In the genomic region with DNA sequence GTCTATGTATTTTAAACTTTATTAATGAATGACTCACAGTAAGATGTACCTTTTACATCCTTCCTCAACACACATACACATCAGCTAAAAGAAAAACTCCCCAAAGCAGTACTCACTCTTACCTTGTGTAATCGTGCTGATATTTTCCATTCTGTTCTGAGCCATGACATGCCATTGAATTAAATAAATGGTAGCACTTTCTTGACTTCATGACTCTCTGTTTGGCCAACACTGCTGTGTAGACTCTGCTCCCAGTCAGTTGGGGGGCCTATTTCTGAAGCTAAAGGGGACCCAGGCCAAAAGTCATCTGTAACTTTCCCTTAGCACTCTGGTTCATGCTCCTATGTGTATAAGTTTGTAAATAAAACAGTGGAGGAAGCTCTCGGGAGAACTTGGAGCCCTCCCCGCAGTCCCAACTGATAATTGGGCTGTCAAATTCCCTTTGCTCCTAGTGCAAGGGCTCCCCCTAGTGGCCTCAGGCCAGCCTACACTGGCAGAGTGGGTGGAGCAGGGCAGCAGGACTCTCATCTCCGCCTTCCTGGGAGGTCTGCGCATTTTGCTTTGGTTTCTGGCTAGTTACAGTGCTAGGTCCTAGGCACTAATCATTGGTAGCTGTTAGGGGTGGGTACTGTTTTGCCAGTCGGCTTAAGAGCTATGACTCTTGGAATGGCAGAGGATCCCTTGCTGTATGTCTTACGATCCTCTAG, we compare ENCODE assay signal across 1 cellular context.
A peak's percentile ranks its signal among the peaks of the same experiment; 100 is the strongest.
TF ChIP-seq lines count a peak whose summit lies in the region.

No MANE protein-coding gene starts in this region.

TF ChIP-seq in HepG2, 621 proteins besides CTCF, POLR2A, EP300 and RAD21 (continued from another document and continues in another):
- TF ChIP-seq, protein P1, sequence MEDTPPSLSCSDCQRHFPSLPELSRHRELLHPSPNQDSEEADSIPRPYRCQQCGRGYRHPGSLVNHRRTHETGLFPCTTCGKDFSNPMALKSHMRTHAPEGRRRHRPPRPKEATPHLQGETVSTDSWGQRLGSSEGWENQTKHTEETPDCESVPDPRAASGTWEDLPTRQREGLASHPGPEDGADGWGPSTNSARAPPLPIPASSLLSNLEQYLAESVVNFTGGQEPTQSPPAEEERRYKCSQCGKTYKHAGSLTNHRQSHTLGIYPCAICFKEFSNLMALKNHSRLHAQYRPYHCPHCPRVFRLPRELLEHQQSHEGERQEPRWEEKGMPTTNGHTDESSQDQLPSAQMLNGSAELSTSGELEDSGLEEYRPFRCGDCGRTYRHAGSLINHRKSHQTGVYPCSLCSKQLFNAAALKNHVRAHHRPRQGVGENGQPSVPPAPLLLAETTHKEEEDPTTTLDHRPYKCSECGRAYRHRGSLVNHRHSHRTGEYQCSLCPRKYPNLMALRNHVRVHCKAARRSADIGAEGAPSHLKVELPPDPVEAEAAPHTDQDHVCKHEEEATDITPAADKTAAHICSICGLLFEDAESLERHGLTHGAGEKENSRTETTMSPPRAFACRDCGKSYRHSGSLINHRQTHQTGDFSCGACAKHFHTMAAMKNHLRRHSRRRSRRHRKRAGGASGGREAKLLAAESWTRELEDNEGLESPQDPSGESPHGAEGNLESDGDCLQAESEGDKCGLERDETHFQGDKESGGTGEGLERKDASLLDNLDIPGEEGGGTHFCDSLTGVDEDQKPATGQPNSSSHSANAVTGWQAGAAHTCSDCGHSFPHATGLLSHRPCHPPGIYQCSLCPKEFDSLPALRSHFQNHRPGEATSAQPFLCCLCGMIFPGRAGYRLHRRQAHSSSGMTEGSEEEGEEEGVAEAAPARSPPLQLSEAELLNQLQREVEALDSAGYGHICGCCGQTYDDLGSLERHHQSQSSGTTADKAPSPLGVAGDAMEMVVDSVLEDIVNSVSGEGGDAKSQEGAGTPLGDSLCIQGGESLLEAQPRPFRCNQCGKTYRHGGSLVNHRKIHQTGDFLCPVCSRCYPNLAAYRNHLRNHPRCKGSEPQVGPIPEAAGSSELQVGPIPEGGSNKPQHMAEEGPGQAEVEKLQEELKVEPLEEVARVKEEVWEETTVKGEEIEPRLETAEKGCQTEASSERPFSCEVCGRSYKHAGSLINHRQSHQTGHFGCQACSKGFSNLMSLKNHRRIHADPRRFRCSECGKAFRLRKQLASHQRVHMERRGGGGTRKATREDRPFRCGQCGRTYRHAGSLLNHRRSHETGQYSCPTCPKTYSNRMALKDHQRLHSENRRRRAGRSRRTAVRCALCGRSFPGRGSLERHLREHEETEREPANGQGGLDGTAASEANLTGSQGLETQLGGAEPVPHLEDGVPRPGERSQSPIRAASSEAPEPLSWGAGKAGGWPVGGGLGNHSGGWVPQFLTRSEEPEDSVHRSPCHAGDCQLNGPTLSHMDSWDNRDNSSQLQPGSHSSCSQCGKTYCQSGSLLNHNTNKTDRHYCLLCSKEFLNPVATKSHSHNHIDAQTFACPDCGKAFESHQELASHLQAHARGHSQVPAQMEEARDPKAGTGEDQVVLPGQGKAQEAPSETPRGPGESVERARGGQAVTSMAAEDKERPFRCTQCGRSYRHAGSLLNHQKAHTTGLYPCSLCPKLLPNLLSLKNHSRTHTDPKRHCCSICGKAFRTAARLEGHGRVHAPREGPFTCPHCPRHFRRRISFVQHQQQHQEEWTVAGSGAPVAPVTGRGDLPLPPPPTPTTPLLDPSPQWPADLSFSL (CRISPR knock-in tag; IDR thresholded peaks at IDR 0.05): no peak
- 0 out of 2 replicates have a peak, but pooled peaks have one; percentile 30 for TF ChIP-seq ZNF280D (CRISPR knock-in tag; IDR thresholded peaks at IDR 0.05)
- no peak for TF ChIP-seq ZBTB43 (CRISPR knock-in tag; conservative IDR thresholded peaks at IDR 0.05)
- no peak for TF ChIP-seq SRSF1 (optimal IDR thresholded peaks at IDR 0.05; ENCODE audit: low read depth, low read length)
- TF ChIP-seq, protein P2, sequence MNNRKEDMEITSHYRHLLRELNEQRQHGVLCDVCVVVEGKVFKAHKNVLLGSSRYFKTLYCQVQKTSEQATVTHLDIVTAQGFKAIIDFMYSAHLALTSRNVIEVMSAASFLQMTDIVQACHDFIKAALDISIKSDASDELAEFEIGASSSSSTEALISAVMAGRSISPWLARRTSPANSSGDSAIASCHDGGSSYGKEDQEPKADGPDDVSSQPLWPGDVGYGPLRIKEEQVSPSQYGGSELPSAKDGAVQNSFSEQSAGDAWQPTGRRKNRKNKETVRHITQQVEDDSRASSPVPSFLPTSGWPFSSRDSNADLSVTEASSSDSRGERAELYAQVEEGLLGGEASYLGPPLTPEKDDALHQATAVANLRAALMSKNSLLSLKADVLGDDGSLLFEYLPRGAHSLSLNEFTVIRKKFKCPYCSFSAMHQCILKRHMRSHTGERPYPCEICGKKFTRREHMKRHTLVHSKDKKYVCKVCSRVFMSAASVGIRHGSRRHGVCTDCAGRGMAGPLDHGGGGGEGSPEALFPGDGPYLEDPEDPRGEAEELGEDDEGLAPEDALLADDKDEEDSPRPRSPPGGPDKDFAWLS (CRISPR knock-in tag; IDR thresholded peaks at IDR 0.05; ENCODE audit: borderline replicate concordance): no peak
- TF ChIP-seq POLR2AphosphoS5 (IDR thresholded peaks at IDR 0.05; ENCODE audit: low read depth, low read length): no peak
- no peak for TF ChIP-seq PHB2 (IDR thresholded peaks at IDR 0.05; ENCODE audit: partially characterized antibody)
- 0 out of 2 replicates have a peak, but pooled peaks have one; percentile 47 for TF ChIP-seq PHF21A (CRISPR knock-in tag; IDR thresholded peaks at IDR 0.05)
- no peak for TF ChIP-seq KAT8 (CRISPR knock-in tag; IDR thresholded peaks at IDR 0.05)
- TF ChIP-seq, protein P3, sequence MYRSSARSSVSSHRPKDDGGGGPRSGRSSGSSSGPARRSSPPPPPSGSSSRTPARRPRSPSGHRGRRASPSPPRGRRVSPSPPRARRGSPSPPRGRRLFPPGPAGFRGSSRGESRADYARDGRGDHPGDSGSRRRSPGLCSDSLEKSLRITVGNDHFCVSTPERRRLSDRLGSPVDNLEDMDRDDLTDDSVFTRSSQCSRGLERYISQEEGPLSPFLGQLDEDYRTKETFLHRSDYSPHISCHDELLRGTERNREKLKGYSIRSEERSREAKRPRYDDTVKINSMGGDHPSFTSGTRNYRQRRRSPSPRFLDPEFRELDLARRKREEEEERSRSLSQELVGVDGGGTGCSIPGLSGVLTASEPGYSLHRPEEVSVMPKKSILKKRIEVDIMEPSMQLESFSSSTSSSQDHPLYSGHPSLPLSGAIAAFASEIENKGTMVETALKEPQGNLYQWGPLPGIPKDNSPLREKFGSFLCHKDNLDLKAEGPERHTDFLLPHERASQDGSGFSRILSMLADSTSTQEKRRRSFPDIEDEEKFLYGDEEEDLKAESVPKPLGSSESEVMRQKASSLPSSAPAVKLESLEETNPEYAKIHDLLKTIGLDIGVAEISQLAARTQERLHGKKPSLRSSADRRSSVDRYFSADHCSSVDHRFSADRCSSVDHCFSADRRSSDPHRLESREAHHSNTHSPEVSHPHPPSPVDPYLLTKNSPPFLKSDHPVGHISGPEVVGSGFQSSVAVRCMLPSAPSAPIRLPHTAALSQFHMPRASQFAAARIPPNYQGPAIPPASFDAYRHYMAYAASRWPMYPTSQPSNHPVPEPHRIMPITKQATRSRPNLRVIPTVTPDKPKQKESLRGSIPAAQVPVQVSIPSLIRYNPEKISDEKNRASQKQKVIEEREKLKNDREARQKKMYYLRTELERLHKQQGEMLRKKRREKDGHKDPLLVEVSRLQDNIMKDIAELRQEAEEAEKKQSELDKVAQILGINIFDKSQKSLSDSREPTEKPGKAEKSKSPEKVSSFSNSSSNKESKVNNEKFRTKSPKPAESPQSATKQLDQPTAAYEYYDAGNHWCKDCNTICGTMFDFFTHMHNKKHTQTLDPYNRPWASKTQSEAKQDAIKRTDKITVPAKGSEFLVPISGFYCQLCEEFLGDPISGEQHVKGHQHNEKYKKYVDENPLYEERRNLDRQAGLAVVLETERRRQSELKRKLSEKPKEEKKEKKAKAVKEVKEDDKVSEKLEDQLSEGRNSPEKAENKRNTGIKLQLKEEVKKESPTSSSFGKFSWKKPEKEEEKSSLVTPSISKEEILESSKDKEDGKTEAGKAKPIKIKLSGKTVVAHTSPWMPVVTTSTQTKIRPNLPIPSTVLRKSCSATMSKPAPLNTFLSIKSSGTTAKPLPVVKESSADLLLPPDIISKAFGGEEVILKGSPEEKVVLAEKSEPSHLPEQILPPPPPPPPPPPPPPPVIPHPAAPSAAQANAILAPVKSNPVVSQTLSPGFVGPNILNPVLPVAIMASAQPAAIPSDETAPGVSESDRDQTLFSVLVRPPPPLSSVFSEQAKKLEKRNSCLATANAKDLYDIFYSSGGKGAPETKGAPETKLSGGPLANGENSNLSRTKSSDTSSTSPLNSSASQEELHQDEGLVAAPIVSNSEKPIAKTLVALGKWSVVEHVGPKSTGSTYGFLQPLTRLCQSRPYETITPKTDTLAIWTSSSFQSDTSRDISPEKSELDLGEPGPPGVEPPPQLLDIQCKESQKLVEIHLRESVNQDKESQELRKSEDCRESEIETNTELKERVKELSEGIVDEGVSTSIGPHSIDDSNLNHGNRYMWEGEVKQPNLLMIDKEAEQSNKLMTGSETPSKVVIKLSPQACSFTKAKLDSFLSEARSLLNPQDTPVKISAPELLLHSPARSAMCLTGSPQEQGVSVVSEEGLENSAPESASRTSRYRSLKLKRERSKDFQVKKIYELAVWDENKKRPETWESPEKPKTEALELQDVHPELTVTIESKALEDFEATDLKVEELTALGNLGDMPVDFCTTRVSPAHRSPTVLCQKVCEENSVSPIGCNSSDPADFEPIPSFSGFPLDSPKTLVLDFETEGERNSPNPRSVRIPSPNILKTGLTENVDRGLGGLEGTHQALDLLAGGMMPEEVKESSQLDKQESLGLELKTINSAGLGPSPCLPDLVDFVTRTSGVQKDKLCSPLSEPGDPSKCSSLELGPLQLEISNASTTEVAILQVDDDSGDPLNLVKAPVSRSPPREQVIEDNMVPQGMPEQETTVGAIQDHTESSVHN (CRISPR knock-in tag; IDR thresholded peaks at IDR 0.05): no peak
- no peak for TF ChIP-seq ZNF503 (CRISPR knock-in tag; IDR thresholded peaks at IDR 0.05)
- TF ChIP-seq, protein P4, sequence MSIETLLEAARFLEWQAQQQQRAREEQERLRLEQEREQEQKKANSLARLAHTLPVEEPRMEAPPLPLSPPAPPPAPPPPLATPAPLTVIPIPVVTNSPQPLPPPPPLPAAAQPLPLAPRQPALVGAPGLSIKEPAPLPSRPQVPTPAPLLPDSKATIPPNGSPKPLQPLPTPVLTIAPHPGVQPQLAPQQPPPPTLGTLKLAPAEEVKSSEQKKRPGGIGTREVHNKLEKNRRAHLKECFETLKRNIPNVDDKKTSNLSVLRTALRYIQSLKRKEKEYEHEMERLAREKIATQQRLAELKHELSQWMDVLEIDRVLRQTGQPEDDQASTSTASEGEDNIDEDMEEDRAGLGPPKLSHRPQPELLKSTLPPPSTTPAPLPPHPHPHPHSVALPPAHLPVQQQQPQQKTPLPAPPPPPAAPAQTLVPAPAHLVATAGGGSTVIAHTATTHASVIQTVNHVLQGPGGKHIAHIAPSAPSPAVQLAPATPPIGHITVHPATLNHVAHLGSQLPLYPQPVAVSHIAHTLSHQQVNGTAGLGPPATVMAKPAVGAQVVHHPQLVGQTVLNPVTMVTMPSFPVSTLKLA (IDR thresholded peaks at IDR 0.05): no peak
